Comparison of ENCODE assay signal across 26 cellular contexts in genomic region chr10:60212195-60212594, GRCh38.
"Had no signal": no experiment of that assay in that cellular context is flagged by ENCODE, and none has a peak within 500 bp of the region (broad histone marks: within the 10 kb centered on the region; RNA-seq: fewer than 3 reads in every experiment).

No MANE protein-coding gene starts in this region.

- DNase-seq: activated CD4-positive, alpha-beta memory T cell treated with anti-CD3 and anti-CD28 coated beads for 36 hours; activated CD4-positive, alpha-beta T cell treated with anti-CD3 and anti-CD28 coated beads, Interleukin-2, amount 10 ng/mL, durations not matched to agents 24 days and 14 days; activated CD4-positive, CD25-positive, alpha-beta regulatory T cell treated with anti-CD3 and anti-CD28 coated beads, Interleukin-2, amount 50 U/mL, for 72 hours; activated CD8-positive, alpha-beta memory T cell treated with anti-CD3 and anti-CD28 coated beads, Interleukin-2, amount 50 U/mL, for 4 hours; activated gamma-delta T cell; activated naive CD4-positive, alpha-beta T cell treated with anti-CD3 and anti-CD28 coated beads, Interleukin-2, amount 10 ng/mL, durations not matched to agents 7 days and 5 days; activated naive CD8-positive, alpha-beta T cell treated with anti-CD3 and anti-CD28 coated beads, Interleukin-2, amount 10 ng/mL, durations not matched to agents 7 days and 5 days; activated T-cell treated with anti-CD3 and anti-CD28 coated beads, Interleukin-2, amount 50 U/mL, for 1 hour; dorsolateral prefrontal cortex; effector memory CD4-positive, alpha-beta T cell; head of caudate nucleus; hippocampal formation; left cardiac atrium; left ventricle myocardium superior; nephron progenitor cell; nucleus accumbens; right cardiac atrium; stimulated activated CD4-positive, alpha-beta T cell treated with anti-CD3 and anti-CD28 coated beads, Interleukin-15, amount 100 ng/mL, for 24 hours; stimulated activated CD4-positive, alpha-beta T cell treated with anti-CD3 and anti-CD28 coated beads, Interleukin-2, amount 100 ng/mL, for 24 hours; stimulated activated naive CD4-positive, alpha-beta T cell treated with Interleukin-2 at 50 U/mL for 16 hours; testis; transverse colon had no signal

- H3K27ac ChIP-seq: ascending aorta, coronary artery, parathyroid adenoma, testis, transverse colon had no signal

- H3K36me3 ChIP-seq: ascending aorta, cardiac muscle cell, transverse colon had no signal

- H3K4me3 ChIP-seq: ascending aorta, cardiac muscle cell, coronary artery, dorsolateral prefrontal cortex, testis, transverse colon had no signal

- H3K9me3 ChIP-seq: testis, transverse colon had no signal

- H3K27me3 ChIP-seq: ascending aorta, cardiac muscle cell, dorsolateral prefrontal cortex, testis, transverse colon had no signal

- H3K9ac ChIP-seq: parathyroid adenoma had no signal

- H3K4me1 ChIP-seq: parathyroid adenoma, testis, transverse colon had no signal
